In the genomic region with DNA sequence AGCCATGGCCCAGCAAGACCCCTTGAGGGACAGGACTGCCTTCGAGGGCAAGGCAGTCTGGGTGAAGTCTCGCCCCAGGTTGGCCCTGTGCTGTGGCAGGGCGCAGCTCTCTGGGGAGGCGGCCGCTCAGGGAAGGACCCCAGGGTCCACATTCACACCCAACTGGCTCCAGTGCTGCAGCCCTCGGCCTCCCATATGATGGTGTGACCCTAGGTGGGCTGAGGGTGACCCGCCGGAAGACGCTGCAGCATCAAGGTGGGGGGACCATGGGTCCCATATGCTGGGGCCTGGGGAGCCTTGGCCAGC, we compare ENCODE assay signal across 10 cellular contexts. TPM values are rescaled to one million over a fixed set of nuclear protein-coding genes. Genes with fewer than 3 reads are reported as not detected.
"Had no signal": no experiment of that assay in that cellular context is flagged by ENCODE, and none has a peak within 500 bp of the region (broad histone marks: within the 10 kb centered on the region; RNA-seq: fewer than 3 reads in every experiment).

No MANE protein-coding gene starts in this region.

- FAIRE-seq: HTR-8/SVneo had no signal

- ATAC-seq: GM23338, HCT116 had no signal

- H3K36me3 ChIP-seq: HAP-1 had no signal

- H3K4me3 ChIP-seq: GM23338, HAP-1 had no signal

- H3K4me1 ChIP-seq: HAP-1 had no signal

- H3K9me3 ChIP-seq: HAP-1 had no signal

- H3K4me2 ChIP-seq: GM23338, KMS-11 had no signal

- H3K9ac ChIP-seq: KMS-11 had no signal

- H3K27ac ChIP-seq: KMS-11 had no signal

- H2AFZ ChIP-seq: GM23338 had no signal

- DNase-seq: H7, HFFc6, IMR-90, KBM-7 had no signal

RNA-seq across cellular contexts. Expression of a gene that starts 28.0 kb away (rescaled TPM):
- total RNA-seq: GM23338, H4, H7, IMR-90 had no signal
- polyA plus RNA-seq: GM23338 had no signal
